14 cellular contexts compared by ENCODE assay signal in the genomic region with DNA sequence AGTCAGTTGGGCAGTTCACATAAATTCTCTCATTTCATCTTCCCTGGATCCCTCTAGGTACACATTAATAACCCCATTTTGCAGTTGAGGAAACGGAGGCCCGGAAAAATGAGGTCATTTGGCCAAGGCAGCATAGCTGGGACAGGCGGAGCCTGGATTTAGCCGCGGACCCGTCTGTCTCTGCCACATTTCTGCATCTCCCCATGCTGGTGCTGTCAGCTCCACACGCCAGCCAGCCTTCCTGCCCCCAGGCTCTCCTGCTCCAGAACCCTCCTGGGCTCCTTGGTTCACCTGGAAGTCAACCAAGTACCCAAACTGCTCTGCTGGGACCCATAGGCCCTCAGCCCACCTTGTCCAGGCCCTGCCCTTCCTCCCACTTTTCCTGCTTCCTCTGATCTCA. TPM values are rescaled to one million over a fixed set of nuclear protein-coding genes. Genes with fewer than 3 reads are reported as not detected.
DNase-seq lines count a peak whose midpoint lies in the region; ATAC-seq and TF ChIP-seq lines count a peak whose summit lies in the region.
"Had no signal": no experiment of that assay in that cellular context is flagged by ENCODE, and none has a peak within 500 bp of the region (broad histone marks: within the 10 kb centered on the region; RNA-seq: fewer than 3 reads in every experiment).

No MANE protein-coding gene starts in this region.

- H3K27me3 ChIP-seq in thymus (ENCODE audit: control insufficient read depth, insufficient read depth) (no peaks in the 10 kb centered on the region), upper lobe of right lung (peaks cover 32% of the 10 kb centered on the region)

- no peak overlapping the region for H3K4me3 Mint-ChIP-seq in mesothelial cell of epicardium
- no peak overlapping the region for H3K4me3 Mint-ChIP-seq in activated naive CD4-positive, alpha-beta T cell treated with anti-CD3 and anti-CD28 coated beads, Interleukin-2, amount 10 ng/mL, durations not matched to agents 7 days and 5 days
- H3K4me3 Mint-ChIP-seq: B cell had no signal

- DNase-seq in DMS 273 (lab: John Stamatoyannopoulos, UW; ENCODE audit: unreplicated experiment) (peak; percentile 100), mesothelial cell of epicardium (ENCODE audit: low spot score in 2 of 2, unreplicated experiment in 2 of 2) (no peak), upper lobe of right lung (no peak)
- no peak for DNase-seq in activated naive CD4-positive, alpha-beta T cell treated with anti-CD3 and anti-CD28 coated beads, Interleukin-2, amount 10 ng/mL, durations not matched to agents 7 days and 5 days
- DNase-seq: IMR-90, NCI-H1436, NCI-H2029, NCI-H748 treated with DMSO at 0.1 percent for 48 hours had no signal

- no peak for ATAC-seq in upper lobe of right lung
- ATAC-seq in HG03342 (IDR thresholded peaks at IDR 0.05; ENCODE audit: unreplicated experiment), result no peak
- ATAC-seq: Panc1, Right ventricle myocardium inferior had no signal

- peak overlapping the region; percentile 27 for H3K27ac ChIP-seq in KOPT-K1 (ENCODE audit: low read depth, low read length, poor library complexity, severe bottlenecking)
- no peak overlapping the region for H3K27ac ChIP-seq in thymus (ENCODE audit: low read depth)
- H3K27ac ChIP-seq in upper lobe of right lung, result no peak overlapping the region

- H3K36me3 ChIP-seq in KOPT-K1 (ENCODE audit: insufficient read depth, low read length), result peaks cover 10% of the 10 kb centered on the region; the same call in 1 of the 2 replicates
- no peaks in the 10 kb centered on the region for H3K36me3 ChIP-seq in thymus (ENCODE audit: control insufficient read depth, insufficient read depth)
- no peaks in the 10 kb centered on the region for H3K36me3 ChIP-seq in upper lobe of right lung

- H3K27me3 Mint-ChIP-seq in mesothelial cell of epicardium (ENCODE audit: low read depth), result peaks cover 2% of the 10 kb centered on the region
- H3K27me3 Mint-ChIP-seq in activated naive CD4-positive, alpha-beta T cell treated with anti-CD3 and anti-CD28 coated beads, Interleukin-2, amount 10 ng/mL, durations not matched to agents 7 days and 5 days, result peaks cover 84% of the 10 kb centered on the region

- H3K27ac Mint-ChIP-seq in mesothelial cell of epicardium, result peak overlapping the region; percentile 81
- no peak overlapping the region for H3K27ac Mint-ChIP-seq in activated naive CD4-positive, alpha-beta T cell treated with anti-CD3 and anti-CD28 coated beads, Interleukin-2, amount 10 ng/mL, durations not matched to agents 7 days and 5 days

- intact Hi-C loops in upper lobe of right lung (cut with DNase I), result no loop called here

- TF ChIP-seq CTCF in mesothelial cell of epicardium (IDR thresholded peaks at IDR 0.05; ENCODE audit: unreplicated experiment) (no peak), upper lobe of right lung (IDR thresholded peaks at IDR 0.05) (no peak)

- no peaks in the 10 kb centered on the region for H3K9me3 Mint-ChIP-seq in mesothelial cell of epicardium
- H3K9me3 Mint-ChIP-seq in activated naive CD4-positive, alpha-beta T cell treated with anti-CD3 and anti-CD28 coated beads, Interleukin-2, amount 10 ng/mL, durations not matched to agents 7 days and 5 days, result no peaks in the 10 kb centered on the region

- WGBS in thymus, result 91% methylated on average over 7 of the region's 7 CpGs

- H3K4me3 ChIP-seq in thymus (ENCODE audit: low read length) (peak overlapping the region; percentile 5), upper lobe of right lung (no peak overlapping the region)

- no peaks in the 10 kb centered on the region for H3K9me3 ChIP-seq in KOPT-K1 (ENCODE audit: insufficient read depth, low read length, poor library complexity, severe bottlenecking)
- H3K9me3 ChIP-seq in thymus (ENCODE audit: control insufficient read depth), result no peaks in the 10 kb centered on the region
- H3K9me3 ChIP-seq in upper lobe of right lung, result no peaks in the 10 kb centered on the region

- CTCF ChIA-PET in activated naive CD4-positive, alpha-beta T cell treated with anti-CD3 and anti-CD28 coated beads, Interleukin-2, amount 10 ng/mL, durations not matched to agents 7 days and 5 days (lab: Charles Lee), result no interaction called here

- H3K4me1 ChIP-seq in thymus (ENCODE audit: control insufficient read depth, insufficient read depth, low read length), result peaks cover 61% of the 10 kb centered on the region
- H3K4me1 ChIP-seq in upper lobe of right lung, result peaks cover 11% of the 10 kb centered on the region

- H3K4me1 Mint-ChIP-seq in mesothelial cell of epicardium, result peaks cover 81% of the 10 kb centered on the region
- H3K4me1 Mint-ChIP-seq in activated naive CD4-positive, alpha-beta T cell treated with anti-CD3 and anti-CD28 coated beads, Interleukin-2, amount 10 ng/mL, durations not matched to agents 7 days and 5 days, result peaks cover 3% of the 10 kb centered on the region

- no peaks in the 10 kb centered on the region for H3K36me3 Mint-ChIP-seq in mesothelial cell of epicardium
- H3K36me3 Mint-ChIP-seq in activated naive CD4-positive, alpha-beta T cell treated with anti-CD3 and anti-CD28 coated beads, Interleukin-2, amount 10 ng/mL, durations not matched to agents 7 days and 5 days, result no peaks in the 10 kb centered on the region

RNA-seq across cellular contexts. Expression of a gene that starts 7.6 kb away (rescaled TPM):
- total RNA-seq in mesothelial cell of epicardium, result 34.8 to 38.4 TPM (median 37.4 TPM) in 3 replicates
- polyA plus RNA-seq in thymus, result 1.1 TPM
- total RNA-seq in upper lobe of right lung, result 0.43 TPM
- total RNA-seq: IMR-90 had no signal
- polyA plus RNA-seq: IMR-90 had no signal

Comparison
In these comparisons a context has a peak if more than half of its experiments do, and no peak if none do; other contexts are left out.
1. RNA of a gene that starts 7.6 kb away (total RNA-seq): 34.8 to 38.4 TPM in mesothelial cell of epicardium; 0.43 TPM in upper lobe of right lung (single experiment); every median in the first group is over 10 times any median in the second.